26 cellular contexts compared by ENCODE assay signal in the genomic region with DNA sequence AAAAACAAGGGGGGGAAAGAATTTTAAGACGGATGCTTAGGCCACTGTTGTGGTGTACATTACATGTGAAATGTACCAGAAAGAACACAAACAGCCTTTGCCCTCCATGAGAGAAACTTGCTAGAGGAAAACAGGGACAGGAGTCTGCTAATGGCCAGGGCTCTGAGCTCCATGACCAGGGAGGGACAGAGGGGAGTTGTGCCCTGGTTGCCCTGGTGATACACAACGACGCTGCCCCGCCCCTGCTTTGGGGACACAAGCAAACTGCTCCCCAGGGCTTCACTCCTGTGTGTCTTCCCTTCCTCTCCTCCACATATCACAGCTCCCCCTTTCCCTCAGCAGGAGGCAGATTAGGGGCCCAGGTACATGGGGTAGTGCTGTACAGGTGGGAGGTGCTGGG. TPM values are rescaled to one million over a fixed set of nuclear protein-coding genes. Genes with fewer than 3 reads are reported as not detected.
"Had no signal": no experiment of that assay in that cellular context is flagged by ENCODE, and none has a peak within 500 bp of the region (broad histone marks: within the 10 kb centered on the region; RNA-seq: fewer than 3 reads in every experiment).

No MANE protein-coding gene starts in this region.

- H3K9me3 Mint-ChIP-seq: activated CD4-positive, alpha-beta memory T cell treated with anti-CD3 and anti-CD28 coated beads for 36 hours; activated CD4-positive, alpha-beta T cell treated with anti-CD3 and anti-CD28 coated beads, Interleukin-2, amount 10 ng/mL, durations not matched to agents 7 days and 5 days; activated naive CD4-positive, alpha-beta T cell treated with anti-CD3 and anti-CD28 coated beads for 36 hours; activated T-helper 17 cell treated with anti-CD3 and anti-CD28 coated beads, Interleukin-2, amount 50 U/mL, for 72 hours; central memory CD8-positive, alpha-beta T cell had no signal

- H3K4me3 Mint-ChIP-seq: activated CD4-positive, alpha-beta memory T cell treated with anti-CD3 and anti-CD28 coated beads for 36 hours; activated CD4-positive, alpha-beta T cell treated with anti-CD3 and anti-CD28 coated beads, Interleukin-2, amount 10 ng/mL, durations not matched to agents 7 days and 5 days; activated naive CD4-positive, alpha-beta T cell treated with anti-CD3 and anti-CD28 coated beads for 36 hours; activated naive CD8-positive, alpha-beta T cell; activated T-cell treated with anti-CD3 and anti-CD28 coated beads, Interleukin-2, amount 50 U/mL, for 4 hours; activated T-helper 17 cell treated with anti-CD3 and anti-CD28 coated beads, Interleukin-2, amount 50 U/mL, for 72 hours; brain; central memory CD8-positive, alpha-beta T cell had no signal

- H3K27ac Mint-ChIP-seq: activated CD4-positive, alpha-beta memory T cell treated with anti-CD3 and anti-CD28 coated beads for 36 hours; activated CD4-positive, alpha-beta T cell treated with anti-CD3 and anti-CD28 coated beads, Interleukin-2, amount 10 ng/mL, durations not matched to agents 7 days and 5 days; activated naive CD4-positive, alpha-beta T cell treated with anti-CD3 and anti-CD28 coated beads for 36 hours; activated naive CD8-positive, alpha-beta T cell; activated T-helper 17 cell treated with anti-CD3 and anti-CD28 coated beads, Interleukin-2, amount 50 U/mL, for 72 hours; brain had no signal

- DNase-seq: activated CD4-positive, alpha-beta memory T cell treated with anti-CD3 and anti-CD28 coated beads for 36 hours; activated CD4-positive, alpha-beta T cell treated with anti-CD3 and anti-CD28 coated beads, Interleukin-2, amount 10 ng/mL, durations not matched to agents 7 days and 5 days; activated CD4-positive, CD25-positive, alpha-beta regulatory T cell; activated CD8-positive, alpha-beta memory T cell treated with anti-CD3 and anti-CD28 coated beads for 24 hours; activated gamma-delta T cell; activated naive CD4-positive, alpha-beta T cell treated with anti-CD3 and anti-CD28 coated beads for 36 hours; activated T-cell treated with anti-CD3 and anti-CD28 coated beads, Interleukin-2, amount 50 U/mL, for 4 hours; amygdala; Kasumi-1; KBM-7; NCI-H1105 treated with DMSO at 0.1 percent for 48 hours; NCI-H1694 treated with DMSO at 0.1 percent for 48 hours; NCI-H2029 treated with DMSO at 0.1 percent for 48 hours; NCI-H446; NCI-H524; NCI-H82; Peyer's patch; SHP77; T-helper 2 cell had no signal

- H3K4me1 Mint-ChIP-seq: activated CD4-positive, alpha-beta T cell treated with anti-CD3 and anti-CD28 coated beads, Interleukin-2, amount 10 ng/mL, durations not matched to agents 7 days and 5 days; activated T-helper 17 cell treated with anti-CD3 and anti-CD28 coated beads, Interleukin-2, amount 50 U/mL, for 72 hours; central memory CD8-positive, alpha-beta T cell had no signal

- H3K27ac ChIP-seq: Peyer's patch, RWPE1, VCaP had no signal

- H3K36me3 Mint-ChIP-seq: activated CD4-positive, alpha-beta memory T cell treated with anti-CD3 and anti-CD28 coated beads for 36 hours; activated naive CD8-positive, alpha-beta T cell had no signal

- H3K27me3 ChIP-seq: Peyer's patch had no signal

- ATAC-seq: activated T-cell treated with anti-CD3 and anti-CD28 coated beads, Interleukin-2, amount 50 U/mL, for 4 hours; activated T-helper 17 cell treated with anti-CD3 and anti-CD28 coated beads, Interleukin-2, amount 50 U/mL, for 72 hours had no signal

- H3K36me3 ChIP-seq: Peyer's patch had no signal

- H3K4me1 ChIP-seq: Peyer's patch had no signal

- H3K9me3 ChIP-seq: Peyer's patch had no signal

- H3K27me3 Mint-ChIP-seq: activated CD4-positive, alpha-beta memory T cell treated with anti-CD3 and anti-CD28 coated beads for 36 hours; activated CD4-positive, alpha-beta T cell treated with anti-CD3 and anti-CD28 coated beads, Interleukin-2, amount 10 ng/mL, durations not matched to agents 7 days and 5 days; brain had no signal

- H3K4me3 ChIP-seq: Peyer's patch had no signal

RNA-seq across cellular contexts. Expression of a gene that starts 36.2 kb away (rescaled TPM):
- total RNA-seq: activated CD4-positive, alpha-beta memory T cell treated with anti-CD3 and anti-CD28 coated beads for 36 hours; activated T-helper 17 cell treated with anti-CD3 and anti-CD28 coated beads, Interleukin-2, amount 50 U/mL, for 72 hours; SK-MEL-5 had no signal
